In the genomic region with DNA sequence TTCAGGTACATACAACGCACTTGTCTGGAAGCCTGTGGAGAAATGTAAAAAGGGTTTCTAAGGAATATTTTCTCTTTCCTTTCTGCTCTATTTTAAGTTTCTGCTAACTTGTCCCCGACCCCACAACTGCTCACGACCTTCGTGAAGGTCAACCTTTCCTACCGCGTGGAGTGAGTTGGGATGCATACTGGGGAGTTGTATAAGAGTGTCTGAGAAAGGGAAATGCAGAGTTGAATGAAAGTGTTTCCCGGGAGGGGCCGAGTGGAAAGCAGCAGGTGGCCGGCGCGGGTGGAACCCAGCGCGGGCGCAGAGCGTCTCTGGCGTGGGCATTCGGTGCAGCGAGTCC, we compare ENCODE assay signal across 9 cellular contexts. TPM values are rescaled to one million over a fixed set of nuclear protein-coding genes. Genes with fewer than 3 reads are reported as not detected.
A peak's percentile ranks its signal among the peaks of the same experiment; 100 is the strongest.
DNase-seq lines count a peak whose midpoint lies in the region; ATAC-seq, FAIRE-seq and TF ChIP-seq lines count a peak whose summit lies in the region.
"Had no signal": no experiment of that assay in that cellular context is flagged by ENCODE, and none has a peak within 500 bp of the region (broad histone marks: within the 10 kb centered on the region; RNA-seq: fewer than 3 reads in every experiment).

No MANE protein-coding gene starts in this region.

- no peak overlapping the region for H4K12ac ChIP-seq in trophoblast cell (ENCODE audit: low read depth, low read length)

- peak overlapping the region; percentile 45 for H2AFZ ChIP-seq in trophoblast cell (ENCODE audit: insufficient read depth, low read length, poor library complexity)

- H3K36me3 Mint-ChIP-seq in Caco-2 (ENCODE audit: insufficient read depth, unreplicated experiment) (no peaks in the 10 kb centered on the region), T-cell (no peaks in the 10 kb centered on the region)

- ATAC-seq in T-cell (replicated peaks in 1 of 4), result peak in 1 of 4 experiments; percentile 17
- peak; percentile 29 for ATAC-seq in gastroesophageal sphincter

- 29% methylated on average over 3 of the region's 18 CpGs; no CpG with 5 or more reads in 1 of the 2 donors for WGBS in gastroesophageal sphincter (ENCODE audit: low coverage in 1 of 2), 2 donors
- no CpG with 5 or more reads among the region's 18 CpGs for WGBS in trophoblast cell (ENCODE audit: extremely low coverage, insufficient coverage, insufficient read length)

- no peak overlapping the region for H4K8ac ChIP-seq in trophoblast cell (ENCODE audit: low read depth, low read length)

- DNase-seq in Caco-2 (no peak), T-cell (no peak), trophoblast cell (no peak), D721Med (ENCODE audit: insufficient read length, low spot score) (no peak), SHP77 (lab: John Stamatoyannopoulos, UW) (no peak), NCI-H1694 (lab: John Stamatoyannopoulos, UW) (no peak)
- DNase-seq in activated CD4-positive, alpha-beta T cell treated with anti-CD3 and anti-CD28 coated beads, Interleukin-2, amount 50 U/mL, for 48 hours, result no peak

- H3K27me3 Mint-ChIP-seq in Caco-2 (ENCODE audit: insufficient read depth, unreplicated experiment), result peaks cover 2% of the 10 kb centered on the region
- H3K27me3 Mint-ChIP-seq in T-cell, result peaks cover 29 to 42% of the 10 kb centered on the region in 2 donors

- no peak overlapping the region for H3K14ac ChIP-seq in trophoblast cell (ENCODE audit: low read length)

- H3K4me2 ChIP-seq in trophoblast cell (ENCODE audit: low read length), result peak overlapping the region; percentile 86

- H3K79me1 ChIP-seq in trophoblast cell (ENCODE audit: low read length), result no peaks in the 10 kb centered on the region

- BruUV-seq in Caco-2 (replicated peaks; lab: Mats Ljungman, UMichigan), result no TSS peak

- H3K4ac ChIP-seq in trophoblast cell (ENCODE audit: low read depth, low read length), result no peak overlapping the region

- H3K27ac Mint-ChIP-seq in Caco-2 (ENCODE audit: unreplicated experiment) (no peak overlapping the region), T-cell (peak overlapping the region in 1 of 2 donors; percentile 23)

- no peaks in the 10 kb centered on the region for H3K9me3 Mint-ChIP-seq in Caco-2 (ENCODE audit: unreplicated experiment)
- H3K9me3 Mint-ChIP-seq in T-cell, result no peaks in the 10 kb centered on the region

- no peaks in the 10 kb centered on the region for H3K36me3 ChIP-seq in Caco-2 (ENCODE audit: control insufficient read depth, insufficient read depth, low read length)
- H3K36me3 ChIP-seq in gastroesophageal sphincter, result no peaks in the 10 kb centered on the region
- no peaks in the 10 kb centered on the region for H3K36me3 ChIP-seq in trophoblast cell (ENCODE audit: control insufficient read depth in 1 of 2, insufficient read depth in 2 of 2, low read length in 2 of 2)

- no peak overlapping the region for H2AK5ac ChIP-seq in trophoblast cell (ENCODE audit: low read length)

- CTCF ChIA-PET in Caco-2 (lab: Charles Lee) (interaction anchor here (0.7 kb wide), 1 partner anchor 111 kb away, joined by 7 read pairs; no protein-coding TSS in a partner anchor), T-cell (lab: Charles Lee) (interaction anchor here (0.9 to 1.6 kb wide), 2 partner anchors 16 kb away, joined by 3 to 11 read pairs; no protein-coding TSS in a partner anchor)

- H3K4me3 Mint-ChIP-seq in Caco-2 (ENCODE audit: unreplicated experiment), result peak overlapping the region; percentile 76
- peak overlapping the region; percentile 79 to 97 (median 84) for H3K4me3 Mint-ChIP-seq in T-cell

- H3K18ac ChIP-seq in trophoblast cell (ENCODE audit: low read length), result no peak overlapping the region

- H3K27me3 ChIP-seq in Caco-2 (replicated peaks; ENCODE audit: control insufficient read depth, insufficient read depth, low read length) (no peaks in the 10 kb centered on the region), gastroesophageal sphincter (peaks cover 58% of the 10 kb centered on the region), trophoblast cell (ENCODE audit: insufficient read depth, low read length) (peaks cover 21% of the 10 kb centered on the region)

- TF ChIP-seq POLR2A in gastroesophageal sphincter (IDR thresholded peaks at IDR 0.05), result no peak

- H2BK12ac ChIP-seq in trophoblast cell (ENCODE audit: low read length), result no peak overlapping the region

- no peak overlapping the region for H2BK5ac ChIP-seq in trophoblast cell (ENCODE audit: low read depth, low read length, poor library complexity)

- H3K4me3 ChIP-seq in Caco-2 (ENCODE audit: low read depth, low read length) (peak overlapping the region; percentile 22), gastroesophageal sphincter (peak overlapping the region; percentile 40 to 58), trophoblast cell (ENCODE audit: low read depth, low read length) (peak overlapping the region; percentile 67)

- TF ChIP-seq CTCF in Caco-2 (IDR thresholded peaks at IDR 0.05; ENCODE audit: insufficient read depth in 1 of 2, low read depth in 1 of 2, low read length in 1 of 2, severe bottlenecking in 1 of 2, unreplicated experiment in 1 of 2) (no peak), gastroesophageal sphincter (IDR thresholded peaks at IDR 0.05) (no peak), D721Med (IDR thresholded peaks at IDR 0.05; ENCODE audit: insufficient read depth, missing control alignments) (no peak)

- no peak for TF ChIP-seq EP300 in gastroesophageal sphincter (IDR thresholded peaks at IDR 0.05)

- H3K4me1 Mint-ChIP-seq in Caco-2 (ENCODE audit: low read depth, unreplicated experiment) (no peaks in the 10 kb centered on the region), T-cell (peaks cover 25 to 31% (median 28%) of the 10 kb centered on the region in 3 donors)

- no peaks in the 10 kb centered on the region for H3K9me3 ChIP-seq in Caco-2
- no peaks in the 10 kb centered on the region for H3K9me3 ChIP-seq in gastroesophageal sphincter
- H3K9me3 ChIP-seq in trophoblast cell (ENCODE audit: insufficient read depth, low read depth, low read length), result peaks cover 8% of the 10 kb centered on the region

- FAIRE-seq in D721Med (lab: Jason Lieb, UNC), result no peak
- FAIRE-seq: endometrium had no signal

- H4K91ac ChIP-seq in trophoblast cell (ENCODE audit: low read depth, low read length), result no peak overlapping the region

- intact Hi-C loops in Caco-2 (cut with micrococcal nuclease; ENCODE audit: unreplicated experiment), result no loop called here

- no peak overlapping the region for H3K9ac ChIP-seq in trophoblast cell (ENCODE audit: low read length)

- H3K4me1 ChIP-seq in Caco-2 (no peaks in the 10 kb centered on the region), gastroesophageal sphincter (peaks cover 0 to 14% (median 0%) of the 10 kb centered on the region in 3 donors), trophoblast cell (ENCODE audit: control insufficient read depth in 1 of 2, insufficient read depth in 2 of 2, low read length in 2 of 2) (peaks cover 5 to 6% of the 10 kb centered on the region in 2 experiments)

- H3K79me2 ChIP-seq in trophoblast cell (ENCODE audit: control insufficient read depth, insufficient read depth, low read length, poor library complexity), result no peaks in the 10 kb centered on the region

- POLR2A ChIA-PET in Caco-2 (lab: Charles Lee), result no interaction called here
- POLR2A ChIA-PET in T-cell (lab: Charles Lee), result no interaction called here

- H2BK120ac ChIP-seq in trophoblast cell (ENCODE audit: insufficient read depth, low read length, poor library complexity), result no peak overlapping the region

- H3K23ac ChIP-seq in trophoblast cell (ENCODE audit: low read length), result no peak overlapping the region

- peak overlapping the region in 3 of 4 donors; percentile 61 to 85 (median 84) for H3K27ac ChIP-seq in gastroesophageal sphincter
- H3K27ac ChIP-seq in trophoblast cell (ENCODE audit: low read depth, low read length), result no peak overlapping the region

RNA-seq across cellular contexts. Expression of a gene that starts 17.9 kb away (rescaled TPM):
- total RNA-seq in Caco-2 (2022), result 36.7 and 38.3 TPM in 2 replicates
- 10 to 100 TPM; 20.7 to 21.2 (median 21.1) TPM for total RNA-seq in T-cell
- total RNA-seq in gastroesophageal sphincter, result 10 to 100 TPM; 14.9 to 34.0 (median 20.2) TPM
- 14.6 TPM in 2 replicates for polyA plus RNA-seq in trophoblast cell (2013)
